Comparison of ENCODE assay signal across 16 cellular contexts in genomic region chr7:40780431-40780830, GRCh38.
"Had no signal": no experiment of that assay in that cellular context is flagged by ENCODE, and none has a peak within 500 bp of the region (broad histone marks: within the 10 kb centered on the region; RNA-seq: fewer than 3 reads in every experiment).

No MANE protein-coding gene starts in this region.

- ATAC-seq: activated naive CD4-positive, alpha-beta T cell treated with anti-CD3 and anti-CD28 coated beads, Interleukin-2, amount 50 U/mL, for 72 hours; effector memory CD8-positive, alpha-beta T cell; gastrocnemius medialis; lower lobe of right lung had no signal

- DNase-seq: activated CD4-positive, alpha-beta T cell treated with anti-CD3 and anti-CD28 coated beads for 1 hour; activated CD4-positive, alpha-beta T cell treated with anti-CD3 and anti-CD28 coated beads, Interleukin-2, amount 50 U/mL, for 4 hours; activated gamma-delta T cell; effector memory CD8-positive, alpha-beta T cell; gastrocnemius medialis; heart right ventricle; immature natural killer cell; lower lobe of right lung; nephron progenitor cell; occipital lobe; stimulated activated naive CD4-positive, alpha-beta T cell; SW 1271; T-helper 2 cell; WERI-Rb-1 had no signal

- H3K4me1 Mint-ChIP-seq: immature natural killer cell had no signal

- H3K36me3 Mint-ChIP-seq: activated naive CD4-positive, alpha-beta T cell treated with anti-CD3 and anti-CD28 coated beads, Interleukin-2, amount 50 U/mL, for 72 hours; immature natural killer cell had no signal

- H3K27ac Mint-ChIP-seq: activated naive CD4-positive, alpha-beta T cell treated with anti-CD3 and anti-CD28 coated beads, Interleukin-2, amount 50 U/mL, for 72 hours; effector memory CD8-positive, alpha-beta T cell; immature natural killer cell; nephron progenitor cell; progenitor cell of endocrine pancreas had no signal

- H3K4me3 Mint-ChIP-seq: effector memory CD8-positive, alpha-beta T cell; immature natural killer cell; nephron progenitor cell had no signal

- H3K9me3 Mint-ChIP-seq: activated naive CD4-positive, alpha-beta T cell treated with anti-CD3 and anti-CD28 coated beads, Interleukin-2, amount 50 U/mL, for 72 hours; nephron progenitor cell had no signal

- H3K27me3 Mint-ChIP-seq: effector memory CD8-positive, alpha-beta T cell; progenitor cell of endocrine pancreas had no signal
